In genomic region chr3:167854846-167855245, GRCh38 we compare ENCODE assay signal across 23 cellular contexts.
"Had no signal": no experiment of that assay in that cellular context is flagged by ENCODE, and none has a peak within 500 bp of the region (broad histone marks: within the 10 kb centered on the region; RNA-seq: fewer than 3 reads in every experiment).

No MANE protein-coding gene starts in this region.

- H3K36me3 ChIP-seq: lower lobe of right lung, neutrophil, pancreas, right lobe of liver, thoracic aorta, tibial nerve, upper lobe of left lung had no signal

- H3K36me3 Mint-ChIP-seq: immature natural killer cell; naive B cell; natural killer cell treated with Interleukin-12 subunit alpha and Interleukin-12 subunit beta and Interleukin-15 and Interleukin-18, amount 100 ng/mL, for 72 hours had no signal

- H3K27ac Mint-ChIP-seq: immature natural killer cell; natural killer cell treated with Interleukin-12 subunit alpha and Interleukin-12 subunit beta and Interleukin-15 and Interleukin-18, amount 100 ng/mL, for 72 hours; stimulated activated naive CD8-positive, alpha-beta T cell treated with anti-CD3 and anti-CD28 coated beads, Interleukin-15, amount 100 ng/mL, for 72 hours had no signal

- H3K4me3 ChIP-seq: lower lobe of right lung, mucosa of descending colon, pancreas, right lobe of liver, smooth muscle cell, thoracic aorta, tibial nerve, upper lobe of left lung had no signal

- H3K4me1 Mint-ChIP-seq: central memory CD8-positive, alpha-beta T cell; immature natural killer cell; neural crest cell; stimulated activated naive CD8-positive, alpha-beta T cell treated with anti-CD3 and anti-CD28 coated beads, Interleukin-15, amount 100 ng/mL, for 72 hours had no signal

- H3K27ac ChIP-seq: lower lobe of right lung, neutrophil, pancreas, right lobe of liver, thoracic aorta, tibial nerve, upper lobe of left lung had no signal

- H3K9me3 ChIP-seq: lower lobe of right lung, mucosa of descending colon, neutrophil, pancreas, right lobe of liver, thoracic aorta, tibial nerve, upper lobe of left lung had no signal

- ATAC-seq: left ventricle myocardium superior; lower lobe of right lung; mucosa of descending colon; natural killer cell treated with Interleukin-12 subunit alpha and Interleukin-12 subunit beta and Interleukin-15 and Interleukin-18, amount 100 ng/mL, for 72 hours; pancreas; right lobe of liver; stimulated activated naive CD8-positive, alpha-beta T cell treated with anti-CD3 and anti-CD28 coated beads, Interleukin-15, amount 100 ng/mL, for 72 hours had no signal

- H3K4me2 ChIP-seq: smooth muscle cell had no signal

- H3K27me3 ChIP-seq: neutrophil, pancreas, right lobe of liver, tibial nerve, upper lobe of left lung had no signal

- H3K4me1 ChIP-seq: pancreas, right lobe of liver, tibial nerve had no signal

- DNase-seq: cortex of kidney; effector CD4-positive, alpha-beta T cell; immature natural killer cell; left ventricle myocardium superior; lower lobe of right lung; mucosa of descending colon; naive B cell; pancreas; right lobe of liver; stimulated activated CD4-positive, alpha-beta T cell treated with anti-CD3 and anti-CD28 coated beads, Interleukin-12 subunit alpha, Interleukin-12 subunit beta, amount 100 ng/mL, for 4 hours; stimulated activated CD4-positive, alpha-beta T cell treated with anti-CD3 and anti-CD28 coated beads, Interleukin-1b, Interleukin-23, amount 100 ng/mL, for 48 hours; stimulated activated CD4-positive, alpha-beta T cell treated with anti-CD3 and anti-CD28 coated beads, Interleukin-4, amount 100 ng/mL, for 1 hour; stimulated activated CD8-positive, alpha-beta memory T cell treated with anti-CD3 and anti-CD28 coated beads, Interleukin-4, amount 100 ng/mL, for 48 hours; stimulated activated naive CD4-positive, alpha-beta T cell; stimulated activated naive CD8-positive, alpha-beta T cell treated with anti-CD3 and anti-CD28 coated beads, Interleukin-15, amount 100 ng/mL, for 72 hours; upper lobe of left lung had no signal

- H3K4me3 Mint-ChIP-seq: central memory CD8-positive, alpha-beta T cell; immature natural killer cell; naive B cell; natural killer cell treated with Interleukin-12 subunit alpha and Interleukin-12 subunit beta and Interleukin-15 and Interleukin-18, amount 100 ng/mL, for 72 hours; neural crest cell; stimulated activated naive CD8-positive, alpha-beta T cell treated with anti-CD3 and anti-CD28 coated beads, Interleukin-15, amount 100 ng/mL, for 72 hours had no signal

- H3K27me3 Mint-ChIP-seq: naive B cell; stimulated activated naive CD8-positive, alpha-beta T cell treated with anti-CD3 and anti-CD28 coated beads, Interleukin-15, amount 100 ng/mL, for 72 hours had no signal

- H3K9me3 Mint-ChIP-seq: central memory CD8-positive, alpha-beta T cell; immature natural killer cell; natural killer cell treated with Interleukin-12 subunit alpha and Interleukin-12 subunit beta and Interleukin-15 and Interleukin-18, amount 100 ng/mL, for 72 hours; neural crest cell; stimulated activated naive CD8-positive, alpha-beta T cell treated with anti-CD3 and anti-CD28 coated beads, Interleukin-15, amount 100 ng/mL, for 72 hours had no signal
